7 cellular contexts compared by ENCODE assay signal in the genomic region with DNA sequence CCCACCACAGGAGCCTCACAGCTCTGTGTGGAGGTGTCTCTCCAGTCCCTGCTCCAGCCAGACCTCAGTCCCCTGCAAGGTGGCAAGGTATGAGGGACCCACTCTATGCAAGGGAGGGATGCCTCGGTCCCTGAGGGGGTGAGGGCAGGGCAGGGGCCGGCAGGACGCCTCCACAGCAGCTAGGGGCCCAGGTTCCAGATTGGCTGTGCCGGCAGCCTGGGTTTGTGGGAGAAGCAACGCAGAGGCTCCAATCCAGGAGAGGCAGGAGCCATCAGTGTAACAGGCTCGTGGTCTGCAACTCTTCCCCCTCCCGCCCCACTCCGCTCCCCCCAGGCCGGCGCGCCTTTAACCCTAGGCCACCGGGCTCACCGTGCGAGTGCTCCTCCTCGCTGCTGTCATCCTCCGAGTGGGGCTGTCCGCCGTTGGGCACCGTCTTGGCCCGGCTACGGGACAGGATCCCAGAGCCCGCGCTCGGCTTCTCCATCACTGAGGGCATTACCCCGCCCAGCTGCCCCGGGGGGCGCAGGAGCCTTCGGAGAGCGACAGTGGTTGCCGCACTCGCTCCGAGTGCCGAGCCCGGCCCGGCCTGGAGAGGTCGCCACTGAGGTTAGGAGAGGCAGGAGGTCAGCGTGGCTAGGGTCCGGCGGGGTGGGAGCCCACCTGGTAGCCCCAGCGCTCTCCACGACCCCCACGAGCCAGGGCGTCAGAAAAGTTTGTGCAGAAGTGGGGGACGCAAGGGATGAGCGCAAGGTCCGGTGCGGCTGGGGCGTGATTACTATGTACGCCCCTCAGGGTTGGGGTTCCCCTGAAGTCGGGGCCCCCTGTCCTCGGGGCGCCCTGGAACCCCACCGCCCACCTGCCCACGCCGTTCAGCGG. TPM values are rescaled to one million over a fixed set of nuclear protein-coding genes. Genes with fewer than 3 reads are reported as not detected.
DNase-seq lines count a peak whose midpoint lies in the region; ATAC-seq, FAIRE-seq and TF ChIP-seq lines count a peak whose summit lies in the region.

No MANE protein-coding gene starts in this region.

- no peaks in the 10 kb centered on the region for H3K9me3 Mint-ChIP-seq in endothelial cell (ENCODE audit: unreplicated experiment)
- H3K9me3 Mint-ChIP-seq in natural killer cell treated with Interleukin-12 subunit alpha and Interleukin-12 subunit beta and Interleukin-15 and Interleukin-18, amount 100 ng/mL, for 72 hours, result no peaks in the 10 kb centered on the region

- TF ChIP-seq POLR2A in H54 (IDR thresholded peaks at IDR 0.05; ENCODE audit: low read depth, low read length), result no peak

- DNase-seq in GM12864 (ENCODE audit: low read depth) (no peak), M059J (ENCODE audit: low read depth) (peak; percentile 32), endothelial cell (ENCODE audit: low spot score) (peak; percentile 90), H54 (ENCODE audit: insufficient read length, low spot score) (no peak)
- peak; percentile 69 for DNase-seq in natural killer cell treated with Interleukin-12 subunit alpha and Interleukin-12 subunit beta and Interleukin-15 and Interleukin-18, amount 100 ng/mL, for 72 hours (ENCODE audit: low spot score)

- no peak overlapping the region for H3K27ac Mint-ChIP-seq in endothelial cell (ENCODE audit: unreplicated experiment)
- no peak overlapping the region for H3K27ac Mint-ChIP-seq in natural killer cell treated with Interleukin-12 subunit alpha and Interleukin-12 subunit beta and Interleukin-15 and Interleukin-18, amount 100 ng/mL, for 72 hours

- no peaks in the 10 kb centered on the region for H3K36me3 Mint-ChIP-seq in endothelial cell (ENCODE audit: low read depth, unreplicated experiment)
- no peaks in the 10 kb centered on the region for H3K36me3 Mint-ChIP-seq in natural killer cell treated with Interleukin-12 subunit alpha and Interleukin-12 subunit beta and Interleukin-15 and Interleukin-18, amount 100 ng/mL, for 72 hours

- peaks cover 8% of the 10 kb centered on the region for H3K27me3 Mint-ChIP-seq in endothelial cell (ENCODE audit: unreplicated experiment)
- H3K27me3 Mint-ChIP-seq in natural killer cell treated with Interleukin-12 subunit alpha and Interleukin-12 subunit beta and Interleukin-15 and Interleukin-18, amount 100 ng/mL, for 72 hours, result peaks cover 0 to 5% of the 10 kb centered on the region in 2 donors

- peaks cover 7% of the 10 kb centered on the region for H3K4me1 Mint-ChIP-seq in endothelial cell (ENCODE audit: unreplicated experiment)
- peaks cover 0 to 11% of the 10 kb centered on the region in 2 donors for H3K4me1 Mint-ChIP-seq in natural killer cell treated with Interleukin-12 subunit alpha and Interleukin-12 subunit beta and Interleukin-15 and Interleukin-18, amount 100 ng/mL, for 72 hours (ENCODE audit: low read depth in 2 of 2)

- peak; percentile 43 to 44 for ATAC-seq in natural killer cell treated with Interleukin-12 subunit alpha and Interleukin-12 subunit beta and Interleukin-15 and Interleukin-18, amount 100 ng/mL, for 72 hours
- no peak for ATAC-seq in HG02623 (IDR thresholded peaks at IDR 0.05; ENCODE audit: unreplicated experiment)

- peak overlapping the region; percentile 56 for H3K4me3 ChIP-seq in GM12864 (ENCODE audit: low read depth, low read length)
- peak overlapping the region; percentile 61 for H3K4me3 ChIP-seq in WI38 (ENCODE audit: low read depth, low read length)

- peak; percentile 48 for TF ChIP-seq CTCF in GM12864 (IDR thresholded peaks at IDR 0.05; ENCODE audit: low read depth, low read length, missing control alignments)
- peak; percentile 45 for TF ChIP-seq CTCF in WI38 (IDR thresholded peaks at IDR 0.05; ENCODE audit: low read depth, low read length)
- TF ChIP-seq CTCF in endothelial cell (IDR thresholded peaks at IDR 0.05; ENCODE audit: unreplicated experiment), result peak; percentile 60

- no peak for FAIRE-seq in H54 (lab: Jason Lieb, UNC)

- H3K4me3 Mint-ChIP-seq in endothelial cell (ENCODE audit: unreplicated experiment), result peak overlapping the region; percentile 80
- peak overlapping the region; percentile 80 for H3K4me3 Mint-ChIP-seq in natural killer cell treated with Interleukin-12 subunit alpha and Interleukin-12 subunit beta and Interleukin-15 and Interleukin-18, amount 100 ng/mL, for 72 hours

RNA-seq across cellular contexts. Expression of a gene that starts 0.8 kb away (rescaled TPM):
- total RNA-seq in M059J (2014; rRNA removed; shearing (Covaris generic)), result 1.1 and 1.9 TPM in 2 replicates
- 9.3 TPM for total RNA-seq in endothelial cell (ENCODE audit: unreplicated experiment)
- not detected for total RNA-seq in natural killer cell treated with Interleukin-12 subunit alpha and Interleukin-12 subunit beta and Interleukin-15 and Interleukin-18, amount 100 ng/mL, for 72 hours

RNA-seq across cellular contexts. Expression of a gene that starts 22.6 kb away (rescaled TPM):
- total RNA-seq in M059J (2014; rRNA removed; shearing (Covaris generic)), result 20.4 and 32.1 TPM in 2 replicates
- total RNA-seq in endothelial cell (ENCODE audit: unreplicated experiment), result 48.2 TPM
- 10 to 100 TPM; 29.4 to 43.8 TPM for total RNA-seq in natural killer cell treated with Interleukin-12 subunit alpha and Interleukin-12 subunit beta and Interleukin-15 and Interleukin-18, amount 100 ng/mL, for 72 hours

RNA-seq across cellular contexts. Expression of a gene that starts 58.2 kb away (rescaled TPM):
- total RNA-seq in M059J (2014; rRNA removed; shearing (Covaris generic)), result 875 and 1,019 TPM in 2 replicates
- 188 TPM for total RNA-seq in endothelial cell (ENCODE audit: unreplicated experiment)
- 100 to 1,000 TPM; 383 to 427 TPM for total RNA-seq in natural killer cell treated with Interleukin-12 subunit alpha and Interleukin-12 subunit beta and Interleukin-15 and Interleukin-18, amount 100 ng/mL, for 72 hours

Comparison
In these comparisons a context has a peak if more than half of its experiments do, and no peak if none do; other contexts are left out.
1. DNase-seq: peak in M059J (single experiment), endothelial cell (single experiment) and natural killer cell treated with Interleukin-12 subunit alpha and Interleukin-12 subunit beta and Interleukin-15 and Interleukin-18, amount 100 ng/mL, for 72 hours (single experiment); none in GM12864 (single experiment) and H54 (single experiment).
2. Peak in every context shown above with its lines, with median percentiles within 50 percentile points of each other: CTCF ChIP-seq.